Comparison of ENCODE assay signal across 16 cellular contexts in the genomic region with DNA sequence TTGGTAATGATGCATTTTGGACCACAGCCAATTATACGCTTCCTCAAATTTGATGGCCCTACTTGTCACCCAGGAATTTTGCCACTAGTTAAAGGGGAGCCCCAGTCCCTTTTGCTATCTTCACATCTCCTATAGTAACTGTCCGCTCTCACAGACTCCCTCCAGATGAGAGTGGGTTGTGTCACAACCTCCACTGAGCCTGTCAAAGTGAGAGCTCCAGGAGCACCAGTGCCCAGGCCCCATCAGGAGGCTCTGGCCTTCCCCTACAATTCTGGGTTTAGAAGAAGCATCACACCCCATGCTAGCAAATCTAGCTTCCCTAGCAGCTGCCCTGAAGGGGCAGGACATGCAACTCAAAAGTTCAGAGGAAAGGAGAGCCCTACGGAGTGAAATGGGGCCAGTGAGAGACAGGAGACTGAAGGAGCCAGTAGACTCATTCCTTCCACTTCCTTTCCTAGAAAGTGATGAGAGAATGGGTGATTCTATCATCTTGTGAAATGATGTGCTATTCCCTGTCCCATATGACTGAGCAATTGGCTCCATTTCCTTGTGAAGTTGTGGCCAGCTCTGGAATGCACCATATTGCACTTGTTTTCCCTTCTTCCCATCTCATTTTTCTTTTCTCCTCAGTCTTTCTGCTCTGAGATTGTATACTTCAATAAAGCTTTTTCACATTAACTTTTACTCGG.
DNase-seq lines count a peak whose midpoint lies in the region; ATAC-seq and TF ChIP-seq lines count a peak whose summit lies in the region.
"Had no signal": no experiment of that assay in that cellular context is flagged by ENCODE, and none has a peak within 500 bp of the region (broad histone marks: within the 10 kb centered on the region; RNA-seq: fewer than 3 reads in every experiment).

No MANE protein-coding gene starts in this region.

- no peaks in the 10 kb centered on the region for H3K9me3 ChIP-seq in MG63
- no peaks in the 10 kb centered on the region for H3K9me3 ChIP-seq in gastrocnemius medialis
- H3K9me3 ChIP-seq: colonic mucosa had no signal

- in situ Hi-C loops in gastrocnemius medialis (cut with MboI; ENCODE audit: low sequenced_read_pairs in 4 of 4): no loop called here

- H3K4me1 ChIP-seq in gastrocnemius medialis: no peaks in the 10 kb centered on the region
- H3K4me1 ChIP-seq: colonic mucosa had no signal

- H3K27ac ChIP-seq in gastrocnemius medialis: no peak overlapping the region
- H3K27ac ChIP-seq: colonic mucosa had no signal

- no peak for ATAC-seq in gastrocnemius medialis
- no peak for ATAC-seq in left ventricle myocardium superior
- no peak for ATAC-seq in HG03432 (IDR thresholded peaks at IDR 0.05; ENCODE audit: unreplicated experiment)
- ATAC-seq: left colon, Right ventricle myocardium inferior had no signal

- peak; percentile 88 for DNase-seq in EH (ENCODE audit: low read depth)
- peak; percentile 14 for DNase-seq in MG63
- DNase-seq in choroid plexus epithelial cell (ENCODE audit: low read depth): peak; percentile 88
- peak; percentile 89 for DNase-seq in skeletal muscle cell (ENCODE audit: low read depth)
- no peak for DNase-seq in gastrocnemius medialis
- no peak for DNase-seq in left ventricle myocardium superior
- DNase-seq: activated CD4-positive, alpha-beta T cell treated with anti-CD3 and anti-CD28 coated beads for 4 hours; CD4-positive, alpha-beta memory T cell; colonic mucosa; GF-D8; hypothalamus; left colon; NCI-H2171 treated with DMSO at 0.1 percent for 48 hours had no signal

- H3K27me3 ChIP-seq in MG63 (no peaks in the 10 kb centered on the region), gastrocnemius medialis (no peaks in the 10 kb centered on the region)
- H3K27me3 ChIP-seq: colonic mucosa had no signal

- no peak for TF ChIP-seq CTCF in choroid plexus epithelial cell (conservative IDR thresholded peaks at IDR 0.05; ENCODE audit: low read depth, low read length)
- no peak for TF ChIP-seq CTCF in gastrocnemius medialis (IDR thresholded peaks at IDR 0.05 in 4 of 5, conservative IDR thresholded peaks at IDR 0.05 in 1 of 5)

- H3K4me3 ChIP-seq in MG63: no peak overlapping the region
- H3K4me3 ChIP-seq in choroid plexus epithelial cell (ENCODE audit: low read depth, low read length): no peak overlapping the region
- H3K4me3 ChIP-seq in skeletal muscle cell (ENCODE audit: low read depth, low read length): no peak overlapping the region
- no peak overlapping the region for H3K4me3 ChIP-seq in gastrocnemius medialis
- H3K4me3 ChIP-seq: colonic mucosa, smooth muscle cell had no signal

- TF ChIP-seq POLR2A in gastrocnemius medialis (IDR thresholded peaks at IDR 0.05): no peak

- H3K36me3 ChIP-seq in MG63 (0 out of 2 replicates have a peak, but pooled peaks cover 4% of the 10 kb centered on the region), gastrocnemius medialis (no peaks in the 10 kb centered on the region)
- H3K36me3 ChIP-seq: colonic mucosa had no signal

- intact Hi-C loops in gastrocnemius medialis (cut with DNase I; ENCODE audit: low total_unique reads) (no loop called here), left ventricle myocardium superior (cut with micrococcal nuclease) (no loop called here)

Comparison
In these comparisons a context has a peak if more than half of its experiments do, and no peak if none do; other contexts are left out.
1. DNase-seq: peak in EH (single experiment), MG63 (single experiment), choroid plexus epithelial cell (single experiment) and skeletal muscle cell (single experiment); none in gastrocnemius medialis (0 of 2) and left ventricle myocardium superior (single experiment).